28 cellular contexts compared by ENCODE assay signal in the genomic region with DNA sequence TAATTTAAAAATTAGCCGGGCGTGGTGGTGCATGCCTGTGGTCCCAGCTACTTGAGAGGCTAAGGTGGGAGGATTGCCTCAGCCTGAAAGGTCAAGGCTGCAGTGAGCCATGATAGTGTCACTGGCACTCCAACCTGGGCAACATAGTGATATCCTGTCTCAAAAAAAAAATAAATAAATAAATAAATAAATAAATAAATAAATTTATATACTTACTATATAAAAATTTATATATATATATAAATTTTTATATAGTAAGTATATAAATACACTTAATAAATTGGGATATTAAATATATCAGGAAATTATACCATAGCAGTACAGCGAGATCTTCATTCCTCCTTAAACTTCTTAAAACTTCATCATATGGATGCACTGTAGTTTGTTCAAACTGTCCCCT.
"Had no signal": no experiment of that assay in that cellular context is flagged by ENCODE, and none has a peak within 500 bp of the region (broad histone marks: within the 10 kb centered on the region; RNA-seq: fewer than 3 reads in every experiment).

No MANE protein-coding gene starts in this region.

- H3K9me3 ChIP-seq: right lobe of liver, sigmoid colon, thoracic aorta, thyroid gland, vagina had no signal

- H3K4me3 ChIP-seq: neural progenitor cell, psoas muscle, right lobe of liver, sigmoid colon, stomach, thoracic aorta, thyroid gland, tibial nerve, upper lobe of left lung, vagina had no signal

- ATAC-seq: naive thymus-derived CD8-positive, alpha-beta T cell; psoas muscle; right cardiac atrium; right lobe of liver; stimulated activated effector memory CD8-positive, alpha-beta T cell treated with anti-CD3 and anti-CD28 coated beads, Interleukin-12 subunit alpha, Interleukin-12 subunit beta, amount 100 ng/mL, for 72 hours; stimulated activated naive B cell treated with anti-CD40 and anti-IgM and Interleukin-4, amounts not matched to agents 10 μg/mL and 1 μg/mL and 100 μg/mL, for 72 hours had no signal

- H3K27ac Mint-ChIP-seq: naive thymus-derived CD8-positive, alpha-beta T cell; neural progenitor cell; stimulated activated effector memory CD8-positive, alpha-beta T cell treated with anti-CD3 and anti-CD28 coated beads, Interleukin-12 subunit alpha, Interleukin-12 subunit beta, amount 100 ng/mL, for 72 hours; stimulated activated naive B cell treated with anti-CD40 and anti-IgM and Interleukin-4, amounts not matched to agents 10 μg/mL and 1 μg/mL and 100 μg/mL, for 72 hours; stimulated activated naive CD8-positive, alpha-beta T cell treated with anti-CD3 and anti-CD28 coated beads, Interleukin-15, Interleukin-2, amounts not matched to agents 100 ng/mL and 50 ng/mL, for 24 hours had no signal

- H3K9me3 Mint-ChIP-seq: neural progenitor cell; stimulated activated naive CD8-positive, alpha-beta T cell treated with anti-CD3 and anti-CD28 coated beads, Interleukin-15, Interleukin-2, amounts not matched to agents 100 ng/mL and 50 ng/mL, for 24 hours had no signal

- H3K27ac ChIP-seq: neural progenitor cell, parathyroid adenoma, psoas muscle, right lobe of liver, sigmoid colon, stomach, thoracic aorta, thyroid gland, upper lobe of left lung, vagina had no signal

- H3K36me3 Mint-ChIP-seq: neural progenitor cell; stimulated activated effector memory CD8-positive, alpha-beta T cell treated with anti-CD3 and anti-CD28 coated beads, Interleukin-12 subunit alpha, Interleukin-12 subunit beta, amount 100 ng/mL, for 72 hours; stimulated activated naive B cell treated with anti-CD40 and anti-IgM and Interleukin-4, amounts not matched to agents 10 μg/mL and 1 μg/mL and 100 μg/mL, for 72 hours had no signal

- H3K4me3 Mint-ChIP-seq: naive thymus-derived CD8-positive, alpha-beta T cell; nephron; neural progenitor cell; stimulated activated effector memory CD8-positive, alpha-beta T cell treated with anti-CD3 and anti-CD28 coated beads, Interleukin-12 subunit alpha, Interleukin-12 subunit beta, amount 100 ng/mL, for 72 hours; stimulated activated naive B cell treated with anti-CD40 and anti-IgM and Interleukin-4, amounts not matched to agents 10 μg/mL and 1 μg/mL and 100 μg/mL, for 72 hours; stimulated activated naive CD8-positive, alpha-beta T cell treated with anti-CD3 and anti-CD28 coated beads, Interleukin-15, Interleukin-2, amounts not matched to agents 100 ng/mL and 50 ng/mL, for 24 hours had no signal

- H3K27me3 Mint-ChIP-seq: naive thymus-derived CD8-positive, alpha-beta T cell; progenitor cell of endocrine pancreas; stimulated activated naive CD8-positive, alpha-beta T cell treated with anti-CD3 and anti-CD28 coated beads, Interleukin-15, Interleukin-2, amounts not matched to agents 100 ng/mL and 50 ng/mL, for 24 hours had no signal

- H3K4me1 ChIP-seq: neural progenitor cell, parathyroid adenoma, psoas muscle, right lobe of liver, upper lobe of left lung, vagina had no signal

- H3K27me3 ChIP-seq: neural progenitor cell, right lobe of liver, sigmoid colon, stomach, thyroid gland, tibial nerve, upper lobe of left lung, vagina had no signal

- H3K4me1 Mint-ChIP-seq: naive thymus-derived CD8-positive, alpha-beta T cell; nephron; stimulated activated effector memory CD8-positive, alpha-beta T cell treated with anti-CD3 and anti-CD28 coated beads, Interleukin-12 subunit alpha, Interleukin-12 subunit beta, amount 100 ng/mL, for 72 hours had no signal

- H3K36me3 ChIP-seq: neural progenitor cell, right lobe of liver, sigmoid colon, stomach, thoracic aorta, thyroid gland, tibial nerve, upper lobe of left lung, vagina had no signal

- DNase-seq: naive thymus-derived CD8-positive, alpha-beta T cell; occipital lobe; posterior cingulate gyrus; psoas muscle; right cardiac atrium; right lobe of liver; sigmoid colon; small intestine; stimulated activated CD4-positive, alpha-beta T cell treated with anti-CD3 and anti-CD28 coated beads, Interleukin-15, amount 100 ng/mL, for 24 hours; stimulated activated CD4-positive, alpha-beta T cell treated with anti-CD3 and anti-CD28 coated beads, Interleukin-2, amount 100 ng/mL, for 24 hours; stimulated activated CD4-positive, alpha-beta T cell treated with anti-CD3 and anti-CD28 coated beads, Interleukin-2, amount 100 ng/mL, for 48 hours; stimulated activated CD4-positive, alpha-beta T cell treated with anti-CD3 and anti-CD28 coated beads, Interleukin-4, amount 100 ng/mL, for 24 hours; stimulated activated naive B cell treated with anti-CD40 and anti-IgM and Interleukin-4, amounts not matched to agents 10 μg/mL and 1 μg/mL and 100 μg/mL, for 72 hours; stimulated activated naive CD4-positive, alpha-beta T cell treated with Interleukin-2 at 50 U/mL for 16 hours; stomach; thyroid gland; trophoblast cell; upper lobe of left lung had no signal

- FAIRE-seq: small intestine, urothelium cell line had no signal
